1 cellular context compared by ENCODE assay signal in the genomic region with DNA sequence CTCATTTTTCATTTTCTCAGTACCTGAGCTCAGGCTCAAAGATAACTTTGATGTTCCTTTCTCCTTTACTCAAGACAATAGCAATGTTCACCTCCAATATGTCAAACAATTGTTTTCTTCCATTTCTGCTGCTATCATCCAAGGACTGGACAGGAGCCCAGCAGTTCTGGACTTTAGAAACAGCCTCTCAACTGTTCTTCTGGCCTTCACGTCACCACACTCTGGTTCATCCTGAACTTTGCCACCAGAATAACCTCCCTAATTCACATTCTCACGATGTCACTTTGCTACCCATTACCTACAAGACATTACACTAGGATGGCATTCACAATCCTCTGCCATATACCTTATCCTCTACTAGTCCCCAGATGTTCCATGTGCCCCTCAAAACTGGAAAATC.
TF ChIP-seq lines count a peak whose summit lies in the region.

No MANE protein-coding gene starts in this region.

TF ChIP-seq in GM23338, 12 proteins besides CTCF, POLR2A, EP300 and RAD21:
- TF ChIP-seq, protein P1, sequence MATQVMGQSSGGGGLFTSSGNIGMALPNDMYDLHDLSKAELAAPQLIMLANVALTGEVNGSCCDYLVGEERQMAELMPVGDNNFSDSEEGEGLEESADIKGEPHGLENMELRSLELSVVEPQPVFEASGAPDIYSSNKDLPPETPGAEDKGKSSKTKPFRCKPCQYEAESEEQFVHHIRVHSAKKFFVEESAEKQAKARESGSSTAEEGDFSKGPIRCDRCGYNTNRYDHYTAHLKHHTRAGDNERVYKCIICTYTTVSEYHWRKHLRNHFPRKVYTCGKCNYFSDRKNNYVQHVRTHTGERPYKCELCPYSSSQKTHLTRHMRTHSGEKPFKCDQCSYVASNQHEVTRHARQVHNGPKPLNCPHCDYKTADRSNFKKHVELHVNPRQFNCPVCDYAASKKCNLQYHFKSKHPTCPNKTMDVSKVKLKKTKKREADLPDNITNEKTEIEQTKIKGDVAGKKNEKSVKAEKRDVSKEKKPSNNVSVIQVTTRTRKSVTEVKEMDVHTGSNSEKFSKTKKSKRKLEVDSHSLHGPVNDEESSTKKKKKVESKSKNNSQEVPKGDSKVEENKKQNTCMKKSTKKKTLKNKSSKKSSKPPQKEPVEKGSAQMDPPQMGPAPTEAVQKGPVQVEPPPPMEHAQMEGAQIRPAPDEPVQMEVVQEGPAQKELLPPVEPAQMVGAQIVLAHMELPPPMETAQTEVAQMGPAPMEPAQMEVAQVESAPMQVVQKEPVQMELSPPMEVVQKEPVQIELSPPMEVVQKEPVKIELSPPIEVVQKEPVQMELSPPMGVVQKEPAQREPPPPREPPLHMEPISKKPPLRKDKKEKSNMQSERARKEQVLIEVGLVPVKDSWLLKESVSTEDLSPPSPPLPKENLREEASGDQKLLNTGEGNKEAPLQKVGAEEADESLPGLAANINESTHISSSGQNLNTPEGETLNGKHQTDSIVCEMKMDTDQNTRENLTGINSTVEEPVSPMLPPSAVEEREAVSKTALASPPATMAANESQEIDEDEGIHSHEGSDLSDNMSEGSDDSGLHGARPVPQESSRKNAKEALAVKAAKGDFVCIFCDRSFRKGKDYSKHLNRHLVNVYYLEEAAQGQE (IDR thresholded peaks at IDR 0.05; ENCODE audit: unreplicated experiment): no peak
- TF ChIP-seq JUNB (IDR thresholded peaks at IDR 0.05; ENCODE audit: unreplicated experiment): no peak
- TF ChIP-seq EZH2 (IDR thresholded peaks at IDR 0.05; ENCODE audit: low read depth, unreplicated experiment): no peak
- no peak for TF ChIP-seq ZNF331 (CRISPR knock-in tag; IDR thresholded peaks at IDR 0.05; ENCODE audit: low read depth)
- TF ChIP-seq POLR2AphosphoS5 (IDR thresholded peaks at IDR 0.05; ENCODE audit: low read depth): no peak
- TF ChIP-seq, protein P2, sequence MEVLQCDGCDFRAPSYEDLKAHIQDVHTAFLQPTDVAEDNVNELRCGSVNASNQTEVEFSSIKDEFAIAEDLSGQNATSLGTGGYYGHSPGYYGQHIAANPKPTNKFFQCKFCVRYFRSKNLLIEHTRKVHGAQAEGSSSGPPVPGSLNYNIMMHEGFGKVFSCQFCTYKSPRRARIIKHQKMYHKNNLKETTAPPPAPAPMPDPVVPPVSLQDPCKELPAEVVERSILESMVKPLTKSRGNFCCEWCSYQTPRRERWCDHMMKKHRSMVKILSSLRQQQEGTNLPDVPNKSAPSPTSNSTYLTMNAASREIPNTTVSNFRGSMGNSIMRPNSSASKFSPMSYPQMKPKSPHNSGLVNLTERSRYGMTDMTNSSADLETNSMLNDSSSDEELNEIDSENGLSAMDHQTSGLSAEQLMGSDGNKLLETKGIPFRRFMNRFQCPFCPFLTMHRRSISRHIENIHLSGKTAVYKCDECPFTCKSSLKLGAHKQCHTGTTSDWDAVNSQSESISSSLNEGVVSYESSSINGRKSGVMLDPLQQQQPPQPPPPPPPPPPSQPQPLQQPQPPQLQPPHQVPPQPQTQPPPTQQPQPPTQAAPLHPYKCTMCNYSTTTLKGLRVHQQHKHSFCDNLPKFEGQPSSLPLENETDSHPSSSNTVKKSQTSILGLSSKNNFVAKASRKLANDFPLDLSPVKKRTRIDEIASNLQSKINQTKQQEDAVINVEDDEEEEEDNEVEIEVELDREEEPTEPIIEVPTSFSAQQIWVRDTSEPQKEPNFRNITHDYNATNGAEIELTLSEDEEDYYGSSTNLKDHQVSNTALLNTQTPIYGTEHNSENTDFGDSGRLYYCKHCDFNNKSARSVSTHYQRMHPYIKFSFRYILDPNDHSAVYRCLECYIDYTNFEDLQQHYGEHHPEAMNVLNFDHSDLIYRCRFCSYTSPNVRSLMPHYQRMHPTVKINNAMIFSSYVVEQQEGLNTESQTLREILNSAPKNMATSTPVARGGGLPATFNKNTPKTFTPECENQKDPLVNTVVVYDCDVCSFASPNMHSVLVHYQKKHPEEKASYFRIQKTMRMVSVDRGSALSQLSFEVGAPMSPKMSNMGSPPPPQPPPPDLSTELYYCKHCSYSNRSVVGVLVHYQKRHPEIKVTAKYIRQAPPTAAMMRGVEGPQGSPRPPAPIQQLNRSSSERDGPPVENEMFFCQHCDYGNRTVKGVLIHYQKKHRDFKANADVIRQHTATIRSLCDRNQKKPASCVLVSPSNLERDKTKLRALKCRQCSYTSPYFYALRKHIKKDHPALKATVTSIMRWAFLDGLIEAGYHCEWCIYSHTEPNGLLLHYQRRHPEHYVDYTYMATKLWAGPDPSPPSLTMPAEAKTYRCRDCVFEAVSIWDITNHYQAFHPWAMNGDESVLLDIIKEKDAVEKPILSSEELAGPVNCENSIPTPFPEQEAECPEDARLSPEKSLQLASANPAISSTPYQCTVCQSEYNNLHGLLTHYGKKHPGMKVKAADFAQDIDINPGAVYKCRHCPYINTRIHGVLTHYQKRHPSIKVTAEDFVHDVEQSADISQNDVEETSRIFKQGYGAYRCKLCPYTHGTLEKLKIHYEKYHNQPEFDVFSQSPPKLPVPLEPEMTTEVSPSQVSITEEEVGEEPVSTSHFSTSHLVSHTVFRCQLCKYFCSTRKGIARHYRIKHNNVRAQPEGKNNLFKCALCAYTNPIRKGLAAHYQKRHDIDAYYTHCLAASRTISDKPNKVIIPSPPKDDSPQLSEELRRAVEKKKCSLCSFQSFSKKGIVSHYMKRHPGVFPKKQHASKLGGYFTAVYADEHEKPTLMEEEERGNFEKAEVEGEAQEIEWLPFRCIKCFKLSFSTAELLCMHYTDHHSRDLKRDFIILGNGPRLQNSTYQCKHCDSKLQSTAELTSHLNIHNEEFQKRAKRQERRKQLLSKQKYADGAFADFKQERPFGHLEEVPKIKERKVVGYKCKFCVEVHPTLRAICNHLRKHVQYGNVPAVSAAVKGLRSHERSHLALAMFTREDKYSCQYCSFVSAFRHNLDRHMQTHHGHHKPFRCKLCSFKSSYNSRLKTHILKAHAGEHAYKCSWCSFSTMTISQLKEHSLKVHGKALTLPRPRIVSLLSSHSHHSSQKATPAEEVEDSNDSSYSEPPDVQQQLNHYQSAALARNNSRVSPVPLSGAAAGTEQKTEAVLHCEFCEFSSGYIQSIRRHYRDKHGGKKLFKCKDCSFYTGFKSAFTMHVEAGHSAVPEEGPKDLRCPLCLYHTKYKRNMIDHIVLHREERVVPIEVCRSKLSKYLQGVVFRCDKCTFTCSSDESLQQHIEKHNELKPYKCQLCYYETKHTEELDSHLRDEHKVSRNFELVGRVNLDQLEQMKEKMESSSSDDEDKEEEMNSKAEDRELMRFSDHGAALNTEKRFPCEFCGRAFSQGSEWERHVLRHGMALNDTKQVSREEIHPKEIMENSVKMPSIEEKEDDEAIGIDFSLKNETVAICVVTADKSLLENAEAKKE (CRISPR knock-in tag; IDR thresholded peaks at IDR 0.05): no peak
- no peak for TF ChIP-seq ETS1 (IDR thresholded peaks at IDR 0.05)
